In genomic region chr2:204652063-204652462, GRCh38 we compare ENCODE assay signal across 8 cellular contexts.
"Had no signal": no experiment of that assay in that cellular context is flagged by ENCODE, and none has a peak within 500 bp of the region (broad histone marks: within the 10 kb centered on the region; RNA-seq: fewer than 3 reads in every experiment).

No MANE protein-coding gene starts in this region.

- H3K4me3 ChIP-seq: GM12878 had no signal

- ATAC-seq: GM12878 had no signal

- FAIRE-seq: G401.6, GM12878, GM12891, GM12892, GM18507, GM19239 had no signal

- DNase-seq: GDM1, GF-D8 had no signal
